In genomic region chrX:138487866-138488265, GRCh38 we compare ENCODE assay signal across 22 cellular contexts.
"Had no signal": no experiment of that assay in that cellular context is flagged by ENCODE, and none has a peak within 500 bp of the region (broad histone marks: within the 10 kb centered on the region; RNA-seq: fewer than 3 reads in every experiment).

No MANE protein-coding gene starts in this region.

- H3K4me1 Mint-ChIP-seq: naive thymus-derived CD4-positive, alpha-beta T cell; stimulated activated naive CD8-positive, alpha-beta T cell treated with anti-CD3 and anti-CD28 coated beads, Interleukin-15, amount 100 ng/mL, for 72 hours had no signal

- H3K27ac ChIP-seq: left lung, pancreas, right lobe of liver, suprapubic skin, transverse colon, vagina had no signal

- H3K9me3 Mint-ChIP-seq: effector memory CD8-positive, alpha-beta T cell; stimulated activated naive CD8-positive, alpha-beta T cell treated with anti-CD3 and anti-CD28 coated beads, Interleukin-15, amount 100 ng/mL, for 72 hours had no signal

- H3K27me3 Mint-ChIP-seq: effector memory CD8-positive, alpha-beta T cell; naive thymus-derived CD4-positive, alpha-beta T cell; progenitor cell of endocrine pancreas; stimulated activated naive CD8-positive, alpha-beta T cell treated with anti-CD3 and anti-CD28 coated beads, Interleukin-15, amount 100 ng/mL, for 72 hours had no signal

- H3K27me3 ChIP-seq: left lung, pancreas, right lobe of liver, suprapubic skin, transverse colon, vagina had no signal

- H3K4me2 ChIP-seq: smooth muscle cell had no signal

- DNase-seq: cortex of kidney; effector memory CD8-positive, alpha-beta T cell; head of caudate nucleus; left cardiac atrium; left lung; mesenchymal stem cell; midbrain; naive thymus-derived CD4-positive, alpha-beta T cell; occipital lobe; right lobe of liver; stimulated activated CD4-positive, alpha-beta T cell treated with anti-CD3 and anti-CD28 coated beads, Interleukin-12 subunit alpha, Interleukin-12 subunit beta, amount 100 ng/mL, for 4 hours; stimulated activated CD4-positive, alpha-beta T cell treated with anti-CD3 and anti-CD28 coated beads, Interleukin-1b, Interleukin-23, amount 100 ng/mL, for 48 hours; stimulated activated CD4-positive, alpha-beta T cell treated with anti-CD3 and anti-CD28 coated beads, Interleukin-4, amount 100 ng/mL, for 1 hour; stimulated activated CD8-positive, alpha-beta memory T cell treated with anti-CD3 and anti-CD28 coated beads, Interleukin-4, amount 100 ng/mL, for 48 hours; stimulated activated naive CD4-positive, alpha-beta T cell; stimulated activated naive CD8-positive, alpha-beta T cell treated with anti-CD3 and anti-CD28 coated beads, Interleukin-15, amount 100 ng/mL, for 72 hours; transverse colon had no signal

- H3K27ac Mint-ChIP-seq: effector memory CD8-positive, alpha-beta T cell; naive thymus-derived CD4-positive, alpha-beta T cell; progenitor cell of endocrine pancreas; stimulated activated naive CD8-positive, alpha-beta T cell treated with anti-CD3 and anti-CD28 coated beads, Interleukin-15, amount 100 ng/mL, for 72 hours had no signal

- H3K4me1 ChIP-seq: left lung, pancreas, right lobe of liver, suprapubic skin, transverse colon, vagina had no signal

- H3K36me3 ChIP-seq: left lung, pancreas, right lobe of liver, suprapubic skin, transverse colon, vagina had no signal

- H3K36me3 Mint-ChIP-seq: naive thymus-derived CD4-positive, alpha-beta T cell had no signal

- H3K4me3 Mint-ChIP-seq: effector memory CD8-positive, alpha-beta T cell; naive thymus-derived CD4-positive, alpha-beta T cell; stimulated activated naive CD8-positive, alpha-beta T cell treated with anti-CD3 and anti-CD28 coated beads, Interleukin-15, amount 100 ng/mL, for 72 hours had no signal

- H3K9me3 ChIP-seq: left lung, pancreas, right lobe of liver, suprapubic skin, transverse colon, vagina had no signal

- ATAC-seq: effector memory CD8-positive, alpha-beta T cell; left cardiac atrium; left lung; naive thymus-derived CD4-positive, alpha-beta T cell; pancreas; stimulated activated naive CD8-positive, alpha-beta T cell treated with anti-CD3 and anti-CD28 coated beads, Interleukin-15, amount 100 ng/mL, for 72 hours had no signal

- H3K4me3 ChIP-seq: left lung, pancreas, right lobe of liver, smooth muscle cell, suprapubic skin, transverse colon, vagina had no signal
